14 cellular contexts compared by ENCODE assay signal in the genomic region with DNA sequence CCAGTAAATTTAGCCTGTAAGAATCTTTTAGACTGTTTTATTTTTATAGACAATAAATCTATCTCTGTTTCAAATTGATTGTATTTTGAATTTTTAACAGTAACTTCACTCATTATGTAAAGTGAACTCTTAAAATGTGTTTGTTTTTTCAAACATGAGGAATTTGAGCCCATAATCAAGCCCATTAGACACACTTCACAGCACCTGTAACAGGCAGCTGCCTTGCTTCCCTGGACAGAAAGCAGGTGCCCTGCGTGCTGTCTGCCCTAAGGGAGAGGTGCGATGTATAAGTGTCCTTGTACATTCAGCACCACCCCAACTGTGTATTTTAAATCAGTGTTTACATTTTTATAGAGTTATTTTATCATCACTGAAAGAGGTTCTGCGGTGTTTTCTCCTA.
DNase-seq lines count a peak whose midpoint lies in the region; TF ChIP-seq lines count a peak whose summit lies in the region.
"Had no signal": no experiment of that assay in that cellular context is flagged by ENCODE, and none has a peak within 500 bp of the region (broad histone marks: within the 10 kb centered on the region; RNA-seq: fewer than 3 reads in every experiment).

No MANE protein-coding gene starts in this region.

- TF ChIP-seq CTCF in chondrocyte (IDR thresholded peaks at IDR 0.05): no peak

- intact Hi-C loops in activated CD4-positive, alpha-beta T cell treated with anti-CD3 and anti-CD28 coated beads, Interleukin-2, amount 10 ng/mL, durations not matched to agents 24 days and 14 days (cut with micrococcal nuclease): no loop called here

- no peaks in the 10 kb centered on the region for H3K4me1 Mint-ChIP-seq in chondrocyte (ENCODE audit: low read depth)
- H3K4me1 Mint-ChIP-seq in activated CD4-positive, alpha-beta T cell treated with anti-CD3 and anti-CD28 coated beads, Interleukin-2, amount 10 ng/mL, durations not matched to agents 24 days and 14 days: no peaks in the 10 kb centered on the region

- no peak overlapping the region for H3K4me3 Mint-ChIP-seq in chondrocyte (ENCODE audit: unreplicated experiment)
- H3K4me3 Mint-ChIP-seq in activated CD4-positive, alpha-beta T cell treated with anti-CD3 and anti-CD28 coated beads, Interleukin-2, amount 10 ng/mL, durations not matched to agents 24 days and 14 days: no peak overlapping the region

- H3K36me3 Mint-ChIP-seq in chondrocyte (ENCODE audit: low read depth): no peaks in the 10 kb centered on the region
- no peaks in the 10 kb centered on the region for H3K36me3 Mint-ChIP-seq in activated CD4-positive, alpha-beta T cell treated with anti-CD3 and anti-CD28 coated beads, Interleukin-2, amount 10 ng/mL, durations not matched to agents 24 days and 14 days (ENCODE audit: low read depth)

- peak; percentile 74 for DNase-seq in COLO668 (lab: John Stamatoyannopoulos, UW; ENCODE audit: unreplicated experiment)
- DNase-seq in NCI-H1092 treated with DMSO at 0.1 percent for 48 hours (lab: John Stamatoyannopoulos, UW): peak; percentile 65
- peak; percentile 24 for DNase-seq in NCI-H2081 treated with DMSO at 0.1 percent for 48 hours (lab: John Stamatoyannopoulos, UW)
- DNase-seq in NCI-H748 (lab: John Stamatoyannopoulos, UW; ENCODE audit: unreplicated experiment): peak; percentile 97
- no peak for DNase-seq in SK-N-DZ (ENCODE audit: low spot score)
- DNase-seq in chondrocyte (ENCODE audit: low spot score): no peak
- DNase-seq in activated CD4-positive, alpha-beta T cell treated with anti-CD3 and anti-CD28 coated beads, Interleukin-2, amount 10 ng/mL, durations not matched to agents 24 days and 14 days: no peak
- no peak for DNase-seq in NOMO-1 treated with DMSO at 0.1 percent for 48 hours (lab: John Stamatoyannopoulos, UW; ENCODE audit: unreplicated experiment)
- DNase-seq: C1 segment of cervical spinal cord, HCEC 1CT, MV-4-11, NCI-H2171 treated with DMSO at 0.1 percent for 48 hours, Peyer's patch, T-helper 2 cell had no signal

- peaks cover 12% of the 10 kb centered on the region for H3K27me3 Mint-ChIP-seq in chondrocyte (ENCODE audit: low read depth)
- H3K27me3 Mint-ChIP-seq in activated CD4-positive, alpha-beta T cell treated with anti-CD3 and anti-CD28 coated beads, Interleukin-2, amount 10 ng/mL, durations not matched to agents 24 days and 14 days: no peaks in the 10 kb centered on the region

- H3K27ac Mint-ChIP-seq in chondrocyte (ENCODE audit: unreplicated experiment): no peak overlapping the region
- no peak overlapping the region for H3K27ac Mint-ChIP-seq in activated CD4-positive, alpha-beta T cell treated with anti-CD3 and anti-CD28 coated beads, Interleukin-2, amount 10 ng/mL, durations not matched to agents 24 days and 14 days

- peaks cover 3% of the 10 kb centered on the region for H3K9me3 Mint-ChIP-seq in chondrocyte (ENCODE audit: low read depth)
- no peaks in the 10 kb centered on the region for H3K9me3 Mint-ChIP-seq in activated CD4-positive, alpha-beta T cell treated with anti-CD3 and anti-CD28 coated beads, Interleukin-2, amount 10 ng/mL, durations not matched to agents 24 days and 14 days

Comparison
In these comparisons a context has a peak if more than half of its experiments do, and no peak if none do; other contexts are left out.
1. DNase-seq: peak in COLO668 (single experiment), NCI-H1092 treated with DMSO at 0.1 percent for 48 hours (single experiment), NCI-H2081 treated with DMSO at 0.1 percent for 48 hours (single experiment) and NCI-H748 (single experiment); none in SK-N-DZ (single experiment), chondrocyte (single experiment), activated CD4-positive, alpha-beta T cell treated with anti-CD3 and anti-CD28 coated beads, Interleukin-2, amount 10 ng/mL, durations not matched to agents 24 days and 14 days (single experiment) and NOMO-1 treated with DMSO at 0.1 percent for 48 hours (single experiment).